21 cellular contexts compared by ENCODE assay signal in genomic region chr15:87881001-87881400, GRCh38.
"Had no signal": no experiment of that assay in that cellular context is flagged by ENCODE, and none has a peak within 500 bp of the region (broad histone marks: within the 10 kb centered on the region; RNA-seq: fewer than 3 reads in every experiment).

No MANE protein-coding gene starts in this region.

- H3K36me3 Mint-ChIP-seq: activated naive CD4-positive, alpha-beta T cell treated with anti-CD3 and anti-CD28 coated beads, Interleukin-2, amount 10 ng/mL, durations not matched to agents 7 days and 5 days; activated naive CD8-positive, alpha-beta T cell treated with anti-CD3 and anti-CD28 coated beads for 36 hours had no signal

- ATAC-seq: activated CD4-positive, alpha-beta T cell treated with anti-CD3 and anti-CD28 coated beads for 36 hours; activated CD8-positive, alpha-beta T cell treated with anti-CD3 and anti-CD28 coated beads for 36 hours; activated T-cell treated with anti-CD3 and anti-CD28 coated beads, Interleukin-2, amount 50 U/mL, for 72 hours; PC-3 had no signal

- H3K36me3 ChIP-seq: brain microvascular endothelial cell, cardiac muscle cell had no signal

- H3K9me3 Mint-ChIP-seq: activated CD8-positive, alpha-beta T cell treated with anti-CD3 and anti-CD28 coated beads for 36 hours; activated naive CD4-positive, alpha-beta T cell treated with anti-CD3 and anti-CD28 coated beads, Interleukin-2, amount 10 ng/mL, durations not matched to agents 7 days and 5 days; activated naive CD8-positive, alpha-beta T cell treated with anti-CD3 and anti-CD28 coated beads for 36 hours; activated T-cell treated with anti-CD3 and anti-CD28 coated beads, Interleukin-2, amount 50 U/mL, for 72 hours; activated T-helper 2 cell treated with anti-CD3 and anti-CD28 coated beads, Interferon-gamma antibody, Interleukin-2, Interleukin-4, amounts not matched to agents 10 μg/mL and 5 μg/mL and 100 μg/mL, durations not matched to agents 14 hours and 24 hours and 36 hours had no signal

- H3K4me1 Mint-ChIP-seq: activated CD4-positive, alpha-beta T cell treated with anti-CD3 and anti-CD28 coated beads for 36 hours; activated naive CD4-positive, alpha-beta T cell treated with anti-CD3 and anti-CD28 coated beads, Interleukin-2, amount 10 ng/mL, durations not matched to agents 7 days and 5 days; activated naive CD8-positive, alpha-beta T cell treated with anti-CD3 and anti-CD28 coated beads for 36 hours had no signal

- H3K27ac Mint-ChIP-seq: activated CD4-positive, alpha-beta T cell treated with anti-CD3 and anti-CD28 coated beads for 36 hours; activated CD8-positive, alpha-beta T cell treated with anti-CD3 and anti-CD28 coated beads for 36 hours; activated naive CD4-positive, alpha-beta T cell treated with anti-CD3 and anti-CD28 coated beads, Interleukin-2, amount 10 ng/mL, durations not matched to agents 7 days and 5 days; activated naive CD8-positive, alpha-beta T cell treated with anti-CD3 and anti-CD28 coated beads for 36 hours; activated T-cell treated with anti-CD3 and anti-CD28 coated beads, Interleukin-2, amount 50 U/mL, for 72 hours; activated T-helper 2 cell treated with anti-CD3 and anti-CD28 coated beads, Interferon-gamma antibody, Interleukin-2, Interleukin-4, amounts not matched to agents 10 μg/mL and 5 μg/mL and 100 μg/mL, durations not matched to agents 14 hours and 24 hours and 36 hours had no signal

- FAIRE-seq: RCC 7860 had no signal

- DNase-seq: activated CD4-positive, alpha-beta T cell treated with anti-CD3 and anti-CD28 coated beads for 36 hours; activated CD8-positive, alpha-beta memory T cell treated with anti-CD3 and anti-CD28 coated beads, Interleukin-2, amount 50 U/mL, for 4 hours; activated CD8-positive, alpha-beta T cell treated with anti-CD3 and anti-CD28 coated beads for 36 hours; activated gamma-delta T cell treated with Interleukin-2 at 50 U/mL for 16 hours; activated naive CD4-positive, alpha-beta T cell treated with anti-CD3 and anti-CD28 coated beads, Interleukin-2, amount 10 ng/mL, durations not matched to agents 7 days and 5 days; activated naive CD8-positive, alpha-beta T cell treated with anti-CD3 and anti-CD28 coated beads for 36 hours; activated T-cell treated with anti-CD3 and anti-CD28 coated beads, Interleukin-2, amount 50 U/mL, for 72 hours; brain microvascular endothelial cell; KG1; NCI-H1105; NCI-H1436; NCI-H1694 treated with DMSO at 0.1 percent for 48 hours; NCI-H2081; NCI-H510A treated with DMSO at 0.1 percent for 48 hours; PC-3; T-helper 1 cell had no signal

- H3K27me3 ChIP-seq: brain microvascular endothelial cell, cardiac muscle cell had no signal

- H3K4me3 Mint-ChIP-seq: activated CD4-positive, alpha-beta T cell treated with anti-CD3 and anti-CD28 coated beads for 36 hours; activated CD8-positive, alpha-beta T cell treated with anti-CD3 and anti-CD28 coated beads for 36 hours; activated naive CD4-positive, alpha-beta T cell treated with anti-CD3 and anti-CD28 coated beads, Interleukin-2, amount 10 ng/mL, durations not matched to agents 7 days and 5 days; activated naive CD8-positive, alpha-beta T cell treated with anti-CD3 and anti-CD28 coated beads for 36 hours; activated T-cell treated with anti-CD3 and anti-CD28 coated beads, Interleukin-2, amount 50 U/mL, for 72 hours had no signal

- H3K27ac ChIP-seq: brain microvascular endothelial cell, cardiac muscle cell, SK-N-MC, VCaP had no signal

- H3K27me3 Mint-ChIP-seq: activated naive CD4-positive, alpha-beta T cell treated with anti-CD3 and anti-CD28 coated beads, Interleukin-2, amount 10 ng/mL, durations not matched to agents 7 days and 5 days had no signal

- H3K4me3 ChIP-seq: cardiac muscle cell, SK-N-MC had no signal
